ENCODE assay signal across 21 cellular contexts in genomic region chr2:26591619-26592505, GRCh38. TPM values are rescaled to one million over a fixed set of nuclear protein-coding genes. Genes with fewer than 3 reads are reported as not detected.
DNase-seq lines count a peak whose midpoint lies in the region; ATAC-seq and TF ChIP-seq lines count a peak whose summit lies in the region.
"Had no signal": no experiment of that assay in that cellular context is flagged by ENCODE, and none has a peak within 500 bp of the region (broad histone marks: within the 10 kb centered on the region; RNA-seq: fewer than 3 reads in every experiment).

No MANE protein-coding gene starts in this region.

- H3K4me1 ChIP-seq in Peyer's patch = no peaks in the 10 kb centered on the region
- H3K4me1 ChIP-seq in mesendoderm (ENCODE audit: control insufficient read depth, low read depth, low read length) = no peaks in the 10 kb centered on the region
- H3K4me1 ChIP-seq in upper lobe of right lung = no peaks in the 10 kb centered on the region
- H3K4me1 ChIP-seq: lower lobe of right lung had no signal

- H3K4me3 Mint-ChIP-seq in activated naive CD4-positive, alpha-beta T cell treated with anti-CD3 and anti-CD28 coated beads, Interleukin-2, amount 10 ng/mL, durations not matched to agents 7 days and 5 days = no peak overlapping the region
- H3K4me3 Mint-ChIP-seq: activated CD4-positive, alpha-beta T cell treated with anti-CD3 and anti-CD28 coated beads, Interleukin-2, amount 10 ng/mL, durations not matched to agents 24 days and 14 days; naive thymus-derived CD4-positive, alpha-beta T cell had no signal

- no peaks in the 10 kb centered on the region for H3K9me3 Mint-ChIP-seq in activated naive CD4-positive, alpha-beta T cell treated with anti-CD3 and anti-CD28 coated beads, Interleukin-2, amount 10 ng/mL, durations not matched to agents 7 days and 5 days
- H3K9me3 Mint-ChIP-seq: activated CD4-positive, alpha-beta T cell treated with anti-CD3 and anti-CD28 coated beads, Interleukin-2, amount 10 ng/mL, durations not matched to agents 24 days and 14 days had no signal

- TF ChIP-seq CTCF in Peyer's patch (IDR thresholded peaks at IDR 0.05) = no peak
- no peak for TF ChIP-seq CTCF in upper lobe of right lung (IDR thresholded peaks at IDR 0.05)

- no peak overlapping the region for H2AK5ac ChIP-seq in mesendoderm (ENCODE audit: low read length)

- ATAC-seq in Right ventricle myocardium inferior = no peak
- ATAC-seq in upper lobe of right lung = no peak
- ATAC-seq: HCT116; lower lobe of right lung; naive thymus-derived CD4-positive, alpha-beta T cell had no signal

- WGBS in mesendoderm (ENCODE audit: extremely low coverage, insufficient coverage, low lambda C conversion rate) = no CpG with 5 or more reads among the region's 12 CpGs

- H3K4me1 Mint-ChIP-seq in activated naive CD4-positive, alpha-beta T cell treated with anti-CD3 and anti-CD28 coated beads, Interleukin-2, amount 10 ng/mL, durations not matched to agents 7 days and 5 days = no peaks in the 10 kb centered on the region

- H3K4me2 ChIP-seq in mesendoderm (ENCODE audit: low read length) = no peak overlapping the region
- H3K4me2 ChIP-seq: PC-9, SK-N-SH had no signal

- TF ChIP-seq POLR2A in Peyer's patch (IDR thresholded peaks at IDR 0.05) = no peak

- H3K27ac Mint-ChIP-seq in activated naive CD4-positive, alpha-beta T cell treated with anti-CD3 and anti-CD28 coated beads, Interleukin-2, amount 10 ng/mL, durations not matched to agents 7 days and 5 days = no peak overlapping the region
- H3K27ac Mint-ChIP-seq: activated CD4-positive, alpha-beta T cell treated with anti-CD3 and anti-CD28 coated beads, Interleukin-2, amount 10 ng/mL, durations not matched to agents 24 days and 14 days; naive thymus-derived CD4-positive, alpha-beta T cell; progenitor cell of endocrine pancreas had no signal

- CTCF ChIA-PET in activated naive CD4-positive, alpha-beta T cell treated with anti-CD3 and anti-CD28 coated beads, Interleukin-2, amount 10 ng/mL, durations not matched to agents 7 days and 5 days (lab: Charles Lee) = interaction anchor here (1.3 to 2.0 kb wide), 3 partner anchors 14 to 58 kb away, joined by 3 to 7 read pairs (median 5); no protein-coding TSS in a partner anchor

- H4K8ac ChIP-seq in mesendoderm (ENCODE audit: low read depth, low read length) = no peak overlapping the region

- H3K27ac ChIP-seq in Peyer's patch (no peak overlapping the region), mesendoderm (ENCODE audit: low read depth, low read length) (no peak overlapping the region), upper lobe of right lung (no peak overlapping the region)
- H3K27ac ChIP-seq: lower lobe of right lung, PC-9 had no signal

- no peaks in the 10 kb centered on the region for H3K36me3 ChIP-seq in Peyer's patch
- no peaks in the 10 kb centered on the region for H3K36me3 ChIP-seq in mesendoderm (ENCODE audit: control insufficient read depth, insufficient read depth, low read length)
- no peaks in the 10 kb centered on the region for H3K36me3 ChIP-seq in upper lobe of right lung
- H3K36me3 ChIP-seq: lower lobe of right lung had no signal

- H2BK5ac ChIP-seq in mesendoderm (ENCODE audit: low read length) = no peak overlapping the region

- H4K5ac ChIP-seq in mesendoderm (ENCODE audit: low read length) = no peak overlapping the region

- no peak overlapping the region for H3K23ac ChIP-seq in mesendoderm (ENCODE audit: low read length)

- DNase-seq in cardiac septum (ENCODE audit: low spot score) (peak; percentile 60), Right ventricle myocardium inferior (ENCODE audit: missing footprints) (no peak), Peyer's patch (peak in 2 of 3 donors; percentile 15 to 25), mesendoderm (peak; percentile 81), upper lobe of right lung (peak; percentile 51), putamen (ENCODE audit: low spot score) (no peak), GOT3 (lab: John Stamatoyannopoulos, UW) (no peak)
- no peak for DNase-seq in activated naive CD4-positive, alpha-beta T cell treated with anti-CD3 and anti-CD28 coated beads, Interleukin-2, amount 10 ng/mL, durations not matched to agents 7 days and 5 days
- DNase-seq: activated CD4-positive, alpha-beta T cell treated with anti-CD3 and anti-CD28 coated beads, Interleukin-2, amount 10 ng/mL, durations not matched to agents 24 days and 14 days; activated gamma-delta T cell; GF-D8; lower lobe of right lung; naive thymus-derived CD4-positive, alpha-beta T cell; NCI-H1930; NCI-H510A; PC-9; T1000 had no signal

- H3K27me3 Mint-ChIP-seq in activated naive CD4-positive, alpha-beta T cell treated with anti-CD3 and anti-CD28 coated beads, Interleukin-2, amount 10 ng/mL, durations not matched to agents 7 days and 5 days = peaks cover 44% of the 10 kb centered on the region

- H3K4me3 ChIP-seq in Peyer's patch (no peak overlapping the region), mesendoderm (ENCODE audit: low read length) (no peak overlapping the region), upper lobe of right lung (no peak overlapping the region)
- H3K4me3 ChIP-seq: lower lobe of right lung, PC-9 had no signal

- no peak overlapping the region for H3K4ac ChIP-seq in mesendoderm (ENCODE audit: low read depth, low read length)

- no peaks in the 10 kb centered on the region for H3K36me3 Mint-ChIP-seq in activated naive CD4-positive, alpha-beta T cell treated with anti-CD3 and anti-CD28 coated beads, Interleukin-2, amount 10 ng/mL, durations not matched to agents 7 days and 5 days
- H3K36me3 Mint-ChIP-seq: naive thymus-derived CD4-positive, alpha-beta T cell had no signal

- no peaks in the 10 kb centered on the region for H3K9me3 ChIP-seq in Peyer's patch
- H3K9me3 ChIP-seq in upper lobe of right lung = no peaks in the 10 kb centered on the region
- H3K9me3 ChIP-seq: lower lobe of right lung, SK-N-SH had no signal

- intact Hi-C loops in cardiac septum (cut with DNase I) = no loop called here
- intact Hi-C loops in Right ventricle myocardium inferior (cut with DNase I) = no loop called here
- intact Hi-C loops in upper lobe of right lung (cut with DNase I) = no loop called here

- H2BK15ac ChIP-seq in mesendoderm (replicated peaks; ENCODE audit: low read depth) = no peak overlapping the region

- H3K79me1 ChIP-seq in mesendoderm (ENCODE audit: low read length) = no peaks in the 10 kb centered on the region

- H3K56ac ChIP-seq in mesendoderm (ENCODE audit: low read length) = no peak overlapping the region

- H3K18ac ChIP-seq in mesendoderm (ENCODE audit: low read length) = no peak overlapping the region

- H2BK120ac ChIP-seq in mesendoderm (ENCODE audit: low read depth, low read length) = no peak overlapping the region

- H3K9ac ChIP-seq in mesendoderm (ENCODE audit: low read length) = no peak overlapping the region
- H3K9ac ChIP-seq: SK-N-SH had no signal

- no peaks in the 10 kb centered on the region for H3K79me2 ChIP-seq in mesendoderm (ENCODE audit: control insufficient read depth, insufficient read depth, low read length)

- H3K27me3 ChIP-seq in Peyer's patch (no peaks in the 10 kb centered on the region), mesendoderm (ENCODE audit: insufficient read depth, low read length, poor library complexity) (no peaks in the 10 kb centered on the region), upper lobe of right lung (peaks cover 7% of the 10 kb centered on the region)

RNA-seq across cellular contexts. Expression of gene CIB4, which starts 49.3 kb away (rescaled TPM):
- not detected for total RNA-seq in cardiac septum
- not detected for total RNA-seq in Right ventricle myocardium inferior
- not detected for total RNA-seq in Peyer's patch
- polyA plus RNA-seq in mesendoderm (2013, experiment 1 of 2) = 0.11 TPM
- polyA plus RNA-seq in mesendoderm (2013, experiment 2 of 2) = 0.11 TPM
- total RNA-seq in upper lobe of right lung = not detected
- total RNA-seq: activated CD4-positive, alpha-beta T cell treated with anti-CD3 and anti-CD28 coated beads, Interleukin-2, amount 10 ng/mL, durations not matched to agents 24 days and 14 days; lower lobe of right lung; naive thymus-derived CD4-positive, alpha-beta T cell; PC-9; progenitor cell of endocrine pancreas had no signal
- polyA plus RNA-seq: esophagus; naive thymus-derived CD4-positive, alpha-beta T cell; SK-N-SH had no signal

Comparison
In these comparisons a context has a peak if more than half of its experiments do, and no peak if none do; other contexts are left out.
1. DNase-seq: peak in cardiac septum (single experiment), Peyer's patch (2 of 3), mesendoderm (single experiment) and upper lobe of right lung (single experiment); none in Right ventricle myocardium inferior (single experiment), putamen (single experiment), activated naive CD4-positive, alpha-beta T cell treated with anti-CD3 and anti-CD28 coated beads, Interleukin-2, amount 10 ng/mL, durations not matched to agents 7 days and 5 days (single experiment) and GOT3 (single experiment).